22 cellular contexts compared by ENCODE assay signal in genomic region chr2:238913931-238914647, GRCh38.
DNase-seq lines count a peak whose midpoint lies in the region; ATAC-seq and TF ChIP-seq lines count a peak whose summit lies in the region.
"Had no signal": no experiment of that assay in that cellular context is flagged by ENCODE, and none has a peak within 500 bp of the region (broad histone marks: within the 10 kb centered on the region; RNA-seq: fewer than 3 reads in every experiment).

No MANE protein-coding gene starts in this region.

- no peak for TF ChIP-seq CTCF in upper lobe of right lung (IDR thresholded peaks at IDR 0.05)

- H3K9me3 Mint-ChIP-seq in activated naive CD4-positive, alpha-beta T cell treated with anti-CD3 and anti-CD28 coated beads, Interleukin-2, amount 10 ng/mL, durations not matched to agents 7 days and 5 days, result peaks cover 5% of the 10 kb centered on the region
- H3K9me3 Mint-ChIP-seq: activated naive CD4-positive, alpha-beta T cell treated with anti-CD3 and anti-CD28 coated beads, Interleukin-2, amount 50 U/mL, for 24 hours had no signal

- H3K27ac ChIP-seq in upper lobe of right lung, result no peak overlapping the region
- H3K27ac ChIP-seq: ascending aorta, stomach had no signal

- DNase-seq in Right ventricle myocardium inferior (ENCODE audit: missing footprints) (peak; percentile 43), left ventricle myocardium superior (no peak), adipocyte (ENCODE audit: low read depth) (no peak), myocyte (ENCODE audit: low read depth) (peak; percentile 70), upper lobe of right lung (peak; percentile 52), NCI-H748 treated with DMSO at 0.1 percent for 48 hours (lab: John Stamatoyannopoulos, UW) (no peak)
- no peak for DNase-seq in activated naive CD4-positive, alpha-beta T cell treated with anti-CD3 and anti-CD28 coated beads, Interleukin-2, amount 10 ng/mL, durations not matched to agents 7 days and 5 days
- DNase-seq: activated CD4-positive, CD25-positive, alpha-beta regulatory T cell treated with anti-CD3 and anti-CD28 coated beads, Interleukin-2, amount 50 U/mL, for 72 hours; activated CD8-positive, alpha-beta T cell treated with anti-CD3 and anti-CD28 coated beads, Interleukin-2, amount 10 ng/mL, durations not matched to agents 7 days and 5 days; COR-L47; effector CD4-positive, alpha-beta T cell; MM.1S; naive B cell; NCI-H1417 treated with DMSO at 0.1 percent for 48 hours; NCI-H524; occipital lobe; stimulated activated CD4-positive, alpha-beta T cell treated with anti-CD3 and anti-CD28 coated beads, Interleukin-15, amount 100 ng/mL, for 24 hours; stomach had no signal

- H3K27ac Mint-ChIP-seq in activated naive CD4-positive, alpha-beta T cell treated with anti-CD3 and anti-CD28 coated beads, Interleukin-2, amount 10 ng/mL, durations not matched to agents 7 days and 5 days, result no peak overlapping the region
- H3K27ac Mint-ChIP-seq: activated CD8-positive, alpha-beta T cell treated with anti-CD3 and anti-CD28 coated beads, Interleukin-2, amount 10 ng/mL, durations not matched to agents 7 days and 5 days; activated naive CD4-positive, alpha-beta T cell treated with anti-CD3 and anti-CD28 coated beads, Interleukin-2, amount 50 U/mL, for 24 hours; naive B cell had no signal

- no peaks in the 10 kb centered on the region for H3K9me3 ChIP-seq in adipocyte (ENCODE audit: control insufficient read depth, low read length)
- H3K9me3 ChIP-seq in upper lobe of right lung, result no peaks in the 10 kb centered on the region
- H3K9me3 ChIP-seq: A549, ascending aorta, stomach had no signal

- peaks cover 14% of the 10 kb centered on the region for H3K27me3 Mint-ChIP-seq in activated naive CD4-positive, alpha-beta T cell treated with anti-CD3 and anti-CD28 coated beads, Interleukin-2, amount 10 ng/mL, durations not matched to agents 7 days and 5 days

- H3K4me1 ChIP-seq in adipocyte (ENCODE audit: control insufficient read depth, insufficient read depth, low read length) (peaks cover 35% of the 10 kb centered on the region), upper lobe of right lung (peaks cover 4% of the 10 kb centered on the region)
- H3K4me1 ChIP-seq: ascending aorta had no signal

- peaks cover 39% of the 10 kb centered on the region for H3K36me3 ChIP-seq in adipocyte (ENCODE audit: control insufficient read depth, insufficient read depth, low read length, severe bottlenecking)
- H3K36me3 ChIP-seq in upper lobe of right lung, result no peaks in the 10 kb centered on the region

- intact Hi-C loops in Right ventricle myocardium inferior (cut with DNase I), result no loop called here
- intact Hi-C loops in left ventricle myocardium superior (cut with micrococcal nuclease), result no loop called here
- intact Hi-C loops in upper lobe of right lung (cut with DNase I), result no loop called here

- no peak for ATAC-seq in Right ventricle myocardium inferior
- no peak for ATAC-seq in left ventricle myocardium superior
- no peak for ATAC-seq in upper lobe of right lung
- ATAC-seq in HG03139 (IDR thresholded peaks at IDR 0.05; ENCODE audit: unreplicated experiment), result no peak
- ATAC-seq: activated CD8-positive, alpha-beta T cell treated with anti-CD3 and anti-CD28 coated beads, Interleukin-2, amount 10 ng/mL, durations not matched to agents 7 days and 5 days had no signal

- H3K27me3 ChIP-seq in adipocyte (replicated peaks; ENCODE audit: control insufficient read depth, insufficient read depth, low read length) (no peaks in the 10 kb centered on the region), upper lobe of right lung (no peaks in the 10 kb centered on the region)
- H3K27me3 ChIP-seq: ascending aorta had no signal

- no peaks in the 10 kb centered on the region for H3K4me1 Mint-ChIP-seq in activated naive CD4-positive, alpha-beta T cell treated with anti-CD3 and anti-CD28 coated beads, Interleukin-2, amount 10 ng/mL, durations not matched to agents 7 days and 5 days
- H3K4me1 Mint-ChIP-seq: activated naive CD4-positive, alpha-beta T cell treated with anti-CD3 and anti-CD28 coated beads, Interleukin-2, amount 50 U/mL, for 24 hours; naive B cell had no signal

- H3K9ac ChIP-seq in adipocyte (ENCODE audit: low read length), result peak overlapping the region; percentile 33

- no peak overlapping the region for H3K4me3 ChIP-seq in adipocyte (ENCODE audit: low read length)
- no peak overlapping the region for H3K4me3 ChIP-seq in upper lobe of right lung
- H3K4me3 ChIP-seq: A549, ascending aorta, stomach had no signal

- no peaks in the 10 kb centered on the region for H3K36me3 Mint-ChIP-seq in activated naive CD4-positive, alpha-beta T cell treated with anti-CD3 and anti-CD28 coated beads, Interleukin-2, amount 10 ng/mL, durations not matched to agents 7 days and 5 days
- H3K36me3 Mint-ChIP-seq: activated naive CD4-positive, alpha-beta T cell treated with anti-CD3 and anti-CD28 coated beads, Interleukin-2, amount 50 U/mL, for 24 hours; naive B cell had no signal

- CTCF ChIA-PET in activated naive CD4-positive, alpha-beta T cell treated with anti-CD3 and anti-CD28 coated beads, Interleukin-2, amount 10 ng/mL, durations not matched to agents 7 days and 5 days (lab: Charles Lee), result no interaction called here

- H3K4me3 Mint-ChIP-seq in activated naive CD4-positive, alpha-beta T cell treated with anti-CD3 and anti-CD28 coated beads, Interleukin-2, amount 10 ng/mL, durations not matched to agents 7 days and 5 days, result no peak overlapping the region
- H3K4me3 Mint-ChIP-seq: activated CD8-positive, alpha-beta T cell treated with anti-CD3 and anti-CD28 coated beads, Interleukin-2, amount 10 ng/mL, durations not matched to agents 7 days and 5 days; activated naive CD4-positive, alpha-beta T cell treated with anti-CD3 and anti-CD28 coated beads, Interleukin-2, amount 50 U/mL, for 24 hours had no signal

Comparison
In these comparisons a context has a peak if more than half of its experiments do, and no peak if none do; other contexts are left out.
1. DNase-seq: peak in Right ventricle myocardium inferior (single experiment), myocyte (single experiment) and upper lobe of right lung (single experiment); none in left ventricle myocardium superior (single experiment), adipocyte (single experiment), NCI-H748 treated with DMSO at 0.1 percent for 48 hours (single experiment) and activated naive CD4-positive, alpha-beta T cell treated with anti-CD3 and anti-CD28 coated beads, Interleukin-2, amount 10 ng/mL, durations not matched to agents 7 days and 5 days (single experiment).